ENCODE assay signal across 8 cellular contexts in the genomic region with DNA sequence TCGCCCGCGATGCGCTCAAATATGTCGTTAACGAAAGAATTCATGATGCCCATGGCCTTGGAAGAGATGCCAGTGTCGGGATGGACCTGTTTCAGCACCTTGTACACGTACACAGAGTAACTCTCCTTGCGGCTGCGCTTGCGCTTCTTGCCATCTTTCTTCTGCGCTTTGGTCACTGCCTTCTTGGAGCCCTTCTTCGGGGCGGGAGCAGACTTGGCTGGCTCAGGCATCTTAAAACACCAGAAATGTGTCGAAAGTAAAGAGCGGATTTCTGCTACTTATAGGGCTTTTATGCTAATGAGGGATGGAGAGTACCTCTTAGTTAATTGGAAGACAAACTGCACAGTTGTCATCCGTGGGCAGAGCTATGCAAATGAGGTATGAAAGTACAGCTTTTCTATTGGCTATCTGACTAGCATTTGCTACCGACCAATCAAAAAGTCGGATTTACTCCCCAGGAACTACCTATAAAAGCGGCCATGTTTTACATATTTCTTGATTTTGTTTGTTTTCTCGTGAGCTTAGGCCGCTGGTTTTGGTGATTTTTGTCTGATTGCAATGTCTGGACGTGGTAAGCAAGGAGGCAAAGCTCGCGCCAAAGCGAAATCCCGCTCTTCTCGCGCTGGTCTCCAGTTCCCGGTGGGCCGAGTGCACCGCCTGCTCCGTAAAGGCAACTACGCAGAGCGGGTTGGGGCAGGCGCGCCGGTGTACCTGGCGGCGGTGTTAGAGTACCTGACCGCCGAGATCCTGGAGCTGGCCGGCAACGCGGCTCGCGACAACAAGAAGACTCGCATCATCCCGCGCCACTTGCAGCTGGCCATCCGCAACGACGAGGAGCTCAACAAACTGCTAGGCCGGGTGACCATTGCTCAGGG. TPM values are rescaled to one million over a fixed set of nuclear protein-coding genes. Genes with fewer than 3 reads are reported as not detected.
DNase-seq lines count a peak whose midpoint lies in the region; ATAC-seq and TF ChIP-seq lines count a peak whose summit lies in the region.

No MANE protein-coding gene starts in this region.

- intact Hi-C loops in mammary epithelial cell (cut with micrococcal nuclease) = loop anchor here (1.0 to 5.0 kb wide), 8 partner anchors 21 to 148 kb away; a partner anchor contains a TSS

- TSS peak; percentile 89 for BruUV-seq in mammary epithelial cell (replicated peaks; lab: Mats Ljungman, UMichigan)

- CTCF ChIA-PET in AG04449 (lab: Yijun Ruan, JAX) (interaction anchor here (0.8 to 2.4 kb wide), 9 partner anchors 10 to 98 kb away, joined by 3 to 10 read pairs (median 4); a partner anchor contains a TSS), mammary epithelial cell (lab: Charles Lee; ENCODE audit: low non-redundant PET) (interaction anchor here (0.6 kb wide), 1 partner anchor 59 kb away, joined by 3 read pairs; no protein-coding TSS in a partner anchor)

- DNase-seq in AG04449 (ENCODE audit: low read depth, low spot score) = peak; percentile 99
- DNase-seq in NCI-H2196 (lab: John Stamatoyannopoulos, UW; ENCODE audit: unreplicated experiment) = peak; percentile 94
- peak; percentile 99 for DNase-seq in mammary epithelial cell

- dilution Hi-C loops in mammary epithelial cell (cut with HindIII; ENCODE audit: low sequenced_read_pairs) = no loop called here

- in situ Hi-C loops in mammary epithelial cell (cut with MboI; ENCODE audit: low sequenced_read_pairs in 2 of 2) = loop anchor here in 1 of 2 donors (5.0 kb wide), 1 partner anchor 33 kb away; a partner anchor contains a TSS

- peaks cover 46% of the 10 kb centered on the region for H3K79me2 ChIP-seq in mammary epithelial cell (ENCODE audit: insufficient read depth, low read length)

- no peaks in the 10 kb centered on the region for H3K27me3 ChIP-seq in mammary epithelial cell (ENCODE audit: insufficient read depth, low read length)
- no peaks in the 10 kb centered on the region for H3K27me3 ChIP-seq in skeletal muscle satellite cell (ENCODE audit: control insufficient read depth, insufficient read depth, low read length)

- H4K20me1 ChIP-seq in mammary epithelial cell (ENCODE audit: insufficient read depth, low read length) = peaks cover 5% of the 10 kb centered on the region

- H3K9me3 ChIP-seq in mammary epithelial cell (replicated peaks; ENCODE audit: insufficient read depth, low read length) (no peaks in the 10 kb centered on the region), iPS-18c (ENCODE audit: control insufficient read depth, insufficient read depth, low read length) (no peaks in the 10 kb centered on the region), skeletal muscle satellite cell (replicated peaks; ENCODE audit: low read length) (no peaks in the 10 kb centered on the region)

- H3K36me3 ChIP-seq in mammary epithelial cell (ENCODE audit: insufficient read depth, low read length) (no peaks in the 10 kb centered on the region), skeletal muscle satellite cell (ENCODE audit: insufficient read depth, low read length) (peaks cover 3% of the 10 kb centered on the region)

- H2AFZ ChIP-seq in mammary epithelial cell (ENCODE audit: low read depth, low read length) = no peak overlapping the region

- H3K4me1 ChIP-seq in mammary epithelial cell (ENCODE audit: insufficient read depth, low read length) (peaks cover 28% of the 10 kb centered on the region), skeletal muscle satellite cell (ENCODE audit: control insufficient read depth, insufficient read depth, low read length) (peaks cover 26% of the 10 kb centered on the region)

- H3K9ac ChIP-seq in mammary epithelial cell (ENCODE audit: insufficient read depth, low read length) (peak overlapping the region; percentile 100), skeletal muscle satellite cell (ENCODE audit: low read depth, low read length) (peak overlapping the region; percentile 96)

- peak; percentile 71 for ATAC-seq in GM18873 (IDR thresholded peaks at IDR 0.05; ENCODE audit: low FRiP score, unreplicated experiment)
- peak; percentile 67 for ATAC-seq in HG03135 (IDR thresholded peaks at IDR 0.05; ENCODE audit: unreplicated experiment)

- peak overlapping the region; percentile 87 for H3K4me2 ChIP-seq in mammary epithelial cell (ENCODE audit: insufficient read depth, low read depth, low read length)
- peak overlapping the region; percentile 96 for H3K4me2 ChIP-seq in skeletal muscle satellite cell (ENCODE audit: low read length)

- no peak for TF ChIP-seq CTCF in AG04449 (IDR thresholded peaks at IDR 0.05; ENCODE audit: insufficient read depth, low read length, missing control alignments)
- TF ChIP-seq CTCF in VCaP (conservative IDR thresholded peaks at IDR 0.05) = no peak
- TF ChIP-seq CTCF in mammary epithelial cell (conservative IDR thresholded peaks at IDR 0.05 in 1 of 2, IDR thresholded peaks at IDR 0.05 in 1 of 2; ENCODE audit: extremely low read depth in 1 of 2, insufficient read depth in 1 of 2, low read depth in 1 of 2, low read length in 2 of 2) = no peak

- H3K4me3 ChIP-seq in AG04449 (ENCODE audit: low read depth, low read length) (peak overlapping the region; percentile 87), mammary epithelial cell (replicated peaks in 1 of 3; ENCODE audit: insufficient read depth in 1 of 3, low read depth in 2 of 3, low read length in 3 of 3) (peak overlapping the region; percentile 74 to 82 (median 81)), iPS-18c (ENCODE audit: insufficient read depth, low read depth, low read length) (peak overlapping the region; percentile 73), skeletal muscle satellite cell (ENCODE audit: low read length) (peak overlapping the region; percentile 89)

- peak overlapping the region; percentile 89 for H3K27ac ChIP-seq in VCaP
- peak overlapping the region; percentile 92 for H3K27ac ChIP-seq in mammary epithelial cell (ENCODE audit: insufficient read depth, low read depth, low read length)

- POLR2A ChIA-PET in AG04449 (lab: Yijun Ruan, JAX) = interaction anchor here (0.6 to 6.3 kb wide), 37 partner anchors 9 to 1748 kb away, joined by 3 to 293 read pairs (median 6); partner anchors contain the start of gene HFE

- WGBS in mammary epithelial cell (ENCODE audit: low coverage, missing lambda C conversion rate) = 2% methylated on average over 44 of the region's 54 CpGs

RNA-seq across cellular contexts. Expression of gene HFE, which starts 36.7 kb away (rescaled TPM):
- total RNA-seq in mammary epithelial cell = 1 to 10 TPM; 9.0 to 9.5 TPM
- polyA plus RNA-seq in mammary epithelial cell = 17.2 TPM
- polyA minus RNA-seq in mammary epithelial cell = 32.7 TPM
- total RNA-seq in skeletal muscle satellite cell (2012; rRNA removed) = 8.5 and 13.9 TPM in 2 replicates

Comparison
In these comparisons a context has a peak if more than half of its experiments do, and no peak if none do; other contexts are left out.
1. Peak in every context shown above with its lines: DNase-seq, ATAC-seq, H3K4me3 ChIP-seq and H3K27ac ChIP-seq.